In genomic region chr3:48439820-48440589, GRCh38 we compare ENCODE assay signal across 8 cellular contexts. TPM values are rescaled to one million over a fixed set of nuclear protein-coding genes. Genes with fewer than 3 reads are reported as not detected.
DNase-seq lines count a peak whose midpoint lies in the region; ATAC-seq and TF ChIP-seq lines count a peak whose summit lies in the region.

Gene CCDC51, minus strand, starts transcription at chr3:48440119. Its CDS starts 4,991 bp downstream, at chr3:48435128.
Gene TMA7, plus strand, starts transcription at chr3:48440257. Its CDS starts 40 bp downstream, at chr3:48440297.

- in situ Hi-C loops in endometrial microvascular endothelial cells (cut with HindIII; ENCODE audit: inconsistent ontology term, low pct_unique_long_range_greater_than_20kb, low sequenced_read_pairs), result no loop called here

- H3F3A ChIP-seq in OCI-LY1 (ENCODE audit: insufficient read depth, low read length), result no peaks in the 10 kb centered on the region

- H3K9ac ChIP-seq in HUES64 (ENCODE audit: low read depth, low read length) (peak within 1 kb of the TSS; percentile 84), OCI-LY1 (ENCODE audit: low read length) (peak within 1 kb of the TSS; percentile 83)

- H2AFZ ChIP-seq in OCI-LY1 (ENCODE audit: low read length), result no peak within 1 kb of the TSS

- H3K79me2 ChIP-seq in OCI-LY1 (ENCODE audit: insufficient read depth, low read length), result peaks cover 19% of the 10 kb centered on the region

- H3K4me2 ChIP-seq in OCI-LY1 (ENCODE audit: low read length), result peak within 1 kb of the TSS; percentile 78

- H3K9me3 ChIP-seq in HUES64 (ENCODE audit: insufficient read depth, low read depth, low read length), result no peaks in the 10 kb centered on the region
- H3K9me3 ChIP-seq in OCI-LY1 (ENCODE audit: low read length), result no peaks in the 10 kb centered on the region

- H3K4me3 ChIP-seq in HUES64 (ENCODE audit: low read length) (peak within 1 kb of the TSS; percentile 90), OCI-LY1 (ENCODE audit: low read depth, low read length, poor library complexity, severe bottlenecking) (peak within 1 kb of the TSS; percentile 80)

- peaks cover 31% of the 10 kb centered on the region for H3K36me3 ChIP-seq in HUES64 (ENCODE audit: insufficient read depth, low read length)
- peaks cover 34% of the 10 kb centered on the region for H3K36me3 ChIP-seq in OCI-LY1 (ENCODE audit: insufficient read depth, low read length)

- no peaks in the 10 kb centered on the region for H3K9me2 ChIP-seq in OCI-LY1 (ENCODE audit: low read depth, low read length)

- peak within 1 kb of the TSS; percentile 77 for H3K27ac ChIP-seq in HUES64 (ENCODE audit: low read depth, low read length)
- H3K27ac ChIP-seq in OCI-LY1 (ENCODE audit: low read depth, low read length, poor library complexity, severe bottlenecking), result peak within 1 kb of the TSS; percentile 55

- H3K4me1 ChIP-seq in HUES64 (ENCODE audit: insufficient read depth, low read length) (0 out of 2 replicates have a peak, but pooled peaks cover 2% of the 10 kb centered on the region), OCI-LY1 (ENCODE audit: insufficient read depth, low read length, severe bottlenecking) (peaks cover 51% of the 10 kb centered on the region)

- no peaks in the 10 kb centered on the region for H4K20me1 ChIP-seq in OCI-LY1 (ENCODE audit: insufficient read depth, low read length)

- ATAC-seq in GM21447 (IDR thresholded peaks at IDR 0.05; ENCODE audit: unreplicated experiment), result peak; percentile 87

- WGBS in HUES64, result under 1% methylated on average over 54 of the region's 54 CpGs

- no peak; the same call in 1 of the 2 replicates for TF ChIP-seq CTCF in OCI-LY1 (IDR thresholded peaks at IDR 0.05; ENCODE audit: low read length)

- DNase-seq in D341Med (ENCODE audit: low spot score) (peak; percentile 96), mesenteric fat pad (ENCODE audit: low spot score) (peak; percentile 100)
- DNase-seq in activated CD8-positive, alpha-beta memory T cell treated with anti-CD3 and anti-CD28 coated beads, Interleukin-2, amount 50 U/mL, for 4 hours, result peak; percentile 98
- peak; percentile 93 for DNase-seq in stimulated activated CD8-positive, alpha-beta memory T cell treated with anti-CD3 and anti-CD28 coated beads, Interleukin-15, amount 100 ng/mL, for 24 hours (ENCODE audit: low read depth)

- H3K27me3 ChIP-seq in HUES64 (ENCODE audit: insufficient read depth, low read length), result no peaks in the 10 kb centered on the region
- H3K27me3 ChIP-seq in OCI-LY1 (ENCODE audit: insufficient read depth, low read length), result no peaks in the 10 kb centered on the region

RNA-seq across cellular contexts. Expression of gene CCDC51, which starts in this region (rescaled TPM):
- polyA plus RNA-seq in HUES64 (2013, experiment 1 of 2), result 19.0 TPM
- polyA plus RNA-seq in HUES64 (2013, experiment 2 of 2), result 17.8 TPM
- total RNA-seq in endometrial microvascular endothelial cells (ENCODE audit: inconsistent ontology term) (20.8 TPM), mesenteric fat pad (11.6 TPM)

RNA-seq across cellular contexts. Expression of gene TMA7, which starts in this region (rescaled TPM):
- 497 TPM for polyA plus RNA-seq in HUES64 (2013, experiment 1 of 2)
- 539 TPM for polyA plus RNA-seq in HUES64 (2013, experiment 2 of 2)
- 329 TPM for total RNA-seq in endometrial microvascular endothelial cells (ENCODE audit: inconsistent ontology term)
- total RNA-seq in mesenteric fat pad, result 144 TPM

Comparison
In these comparisons a context has a peak if more than half of its experiments do, and no peak if none do; other contexts are left out.
1. Peak in every context shown above with its lines: DNase-seq, ATAC-seq, H3K4me3 ChIP-seq and H3K27ac ChIP-seq.